29 cellular contexts compared by ENCODE assay signal in the genomic region with DNA sequence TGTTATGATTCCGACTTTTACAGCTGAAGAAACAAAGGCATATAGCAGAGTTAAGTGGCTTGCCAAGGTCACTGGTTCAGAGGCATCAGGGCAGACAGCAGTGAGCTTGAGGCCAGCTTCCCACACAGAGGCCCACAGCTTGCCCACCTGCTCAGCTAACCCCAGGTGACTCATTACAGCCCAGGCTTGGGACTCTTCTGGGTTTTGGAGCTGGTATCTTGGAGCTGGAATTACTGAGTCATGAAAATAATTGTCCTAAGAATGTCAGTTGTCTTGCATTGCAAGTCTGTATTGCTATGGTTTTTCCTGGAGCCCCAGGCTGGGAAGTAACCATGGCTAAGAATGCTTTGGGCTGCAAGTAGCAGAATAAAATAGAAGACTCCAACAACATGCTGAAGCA. TPM values are rescaled to one million over a fixed set of nuclear protein-coding genes. Genes with fewer than 3 reads are reported as not detected.
A peak's percentile ranks its signal among the peaks of the same experiment; 100 is the strongest.
DNase-seq lines count a peak whose midpoint lies in the region; ATAC-seq and TF ChIP-seq lines count a peak whose summit lies in the region.
"Had no signal": no experiment of that assay in that cellular context is flagged by ENCODE, and none has a peak within 500 bp of the region (broad histone marks: within the 10 kb centered on the region; RNA-seq: fewer than 3 reads in every experiment).

No MANE protein-coding gene starts in this region.

- H3K4me1 ChIP-seq in uterus = no peaks in the 10 kb centered on the region
- H3K4me1 ChIP-seq: adrenal gland, Caco-2, psoas muscle had no signal

- TF ChIP-seq CTCF in fibroblast of mammary gland (conservative IDR thresholded peaks at IDR 0.05; ENCODE audit: control insufficient read depth, insufficient read depth, low read depth, low read length) (no peak), uterus (IDR thresholded peaks at IDR 0.05) (no peak)

- ATAC-seq in GM19351 (IDR thresholded peaks at IDR 0.05; ENCODE audit: unreplicated experiment) = no peak
- ATAC-seq in GM18519 (IDR thresholded peaks at IDR 0.05; ENCODE audit: low FRiP score, unreplicated experiment) = no peak
- ATAC-seq in HG02840 (IDR thresholded peaks at IDR 0.05; ENCODE audit: low FRiP score, unreplicated experiment) = no peak
- ATAC-seq: esophagus mucosa, HCT116, left cardiac atrium, psoas muscle had no signal

- intact Hi-C loops in uterus (cut with DNase I; ENCODE audit: low total_unique reads) = no loop called here

- H3K4me3 ChIP-seq in fibroblast of mammary gland (ENCODE audit: control insufficient read depth, low read depth, low read length) = no peak overlapping the region
- H3K4me3 ChIP-seq in uterus = no peak overlapping the region
- H3K4me3 ChIP-seq: adrenal gland, psoas muscle had no signal

- peak; percentile 50 for DNase-seq in EH (ENCODE audit: low read depth)
- DNase-seq in RKO (ENCODE audit: low spot score) = peak; percentile 0
- DNase-seq in fibroblast of mammary gland (ENCODE audit: low read depth) = peak; percentile 45
- peak; percentile 18 for DNase-seq in renal cortical epithelial cell (ENCODE audit: low read depth)
- no peak for DNase-seq in uterus
- DNase-seq: ACHN; activated CD4-positive, alpha-beta T cell treated with anti-CD3 and anti-CD28 coated beads, Interleukin-2, amount 10 ng/mL, durations not matched to agents 24 days and 14 days; activated naive CD4-positive, alpha-beta T cell; activated T-cell treated with anti-CD3 and anti-CD28 coated beads, Interleukin-2, amount 50 U/mL, for 48 hours; adrenal gland; C1 segment of cervical spinal cord; Caco-2; cortex of kidney; DMS79 treated with DMSO at 0.1 percent for 48 hours; glutamatergic neuron; left cardiac atrium; mammary epithelial cell; NCI-H187; NCI-H526 treated with DMSO at 0.1 percent for 48 hours; psoas muscle; WERI-Rb-1 had no signal

- no peak for TF ChIP-seq POLR2A in uterus (IDR thresholded peaks at IDR 0.05)

- no peaks in the 10 kb centered on the region for H3K9me3 ChIP-seq in uterus
- H3K9me3 ChIP-seq: adrenal gland, Caco-2, neutrophil, psoas muscle had no signal

- no peak overlapping the region for H3K27ac ChIP-seq in uterus
- H3K27ac ChIP-seq: adrenal gland, KMS-11, neutrophil, psoas muscle, WERI-Rb-1 had no signal

- no peaks in the 10 kb centered on the region for H3K36me3 ChIP-seq in uterus
- H3K36me3 ChIP-seq: adrenal gland, neutrophil, WERI-Rb-1 had no signal

- no peaks in the 10 kb centered on the region for H3K27me3 ChIP-seq in uterus
- H3K27me3 ChIP-seq: adrenal gland, neutrophil had no signal

RNA-seq across cellular contexts. Expression of a gene that starts 32.4 kb away (rescaled TPM):
- total RNA-seq in renal cortical epithelial cell = under 0.01 and 14.6 TPM in 2 replicates
- 10 to 100 TPM in 1 of 4 donors, 1 to 10 TPM in 2, under 1 TPM in 1; 0.97 to 15.0 (median 3.5) TPM for total RNA-seq in uterus
- total RNA-seq: HT-29 had no signal

Comparison
In these comparisons a context has a peak if more than half of its experiments do, and no peak if none do; other contexts are left out.
1. DNase-seq: peak in EH (single experiment), RKO (single experiment), fibroblast of mammary gland (single experiment) and renal cortical epithelial cell (single experiment); none in uterus (0 of 2).